8 cellular contexts compared by ENCODE assay signal in genomic region chr22:49976439-49977175, GRCh38. TPM values are rescaled to one million over a fixed set of nuclear protein-coding genes. Genes with fewer than 3 reads are reported as not detected.
DNase-seq lines count a peak whose midpoint lies in the region; ATAC-seq and TF ChIP-seq lines count a peak whose summit lies in the region.

No MANE protein-coding gene starts in this region.

- 68 to 78% methylated on average over 15 of the region's 15 CpGs for WGBS in thyroid gland, 2 donors
- WGBS in endodermal cell (ENCODE audit: insufficient coverage in 1 of 2, insufficient read length in 1 of 2), 2 experiments, result 84 to 89% methylated on average over 9 to 15 of the region's 15 CpGs

- intact Hi-C loops in gastrocnemius medialis (cut with DNase I; ENCODE audit: low total_unique reads) (loop anchor here (5.0 kb wide), 1 partner anchor 209 kb away; no protein-coding TSS in a partner anchor), thyroid gland (cut with DNase I) (no loop called here)

- H3K9ac ChIP-seq in endodermal cell (ENCODE audit: extremely low read depth, low read length, poor library complexity, severe bottlenecking), result no peak overlapping the region

- H3K9me3 Mint-ChIP-seq in endodermal cell, result peaks cover 10% of the 10 kb centered on the region

- H3K27ac Mint-ChIP-seq in endodermal cell, result no peak overlapping the region

- H3K9me3 ChIP-seq in gastrocnemius medialis (no peaks in the 10 kb centered on the region), thyroid gland (no peaks in the 10 kb centered on the region), endodermal cell (ENCODE audit: control insufficient read depth, low read length) (no peaks in the 10 kb centered on the region)

- H3K27me3 ChIP-seq in gastrocnemius medialis (no peaks in the 10 kb centered on the region), thyroid gland (no peaks in the 10 kb centered on the region), endodermal cell (ENCODE audit: control insufficient read depth, insufficient read depth, low read length, poor library complexity, severe bottlenecking) (peaks cover 14% of the 10 kb centered on the region)

- H3K4me3 ChIP-seq in gastrocnemius medialis, result no peak overlapping the region
- H3K4me3 ChIP-seq in thyroid gland (replicated peaks in 1 of 3), result no peak overlapping the region
- no peak overlapping the region for H3K4me3 ChIP-seq in endodermal cell (ENCODE audit: low read length)

- TF ChIP-seq CTCF in gastrocnemius medialis (IDR thresholded peaks at IDR 0.05 in 4 of 5, conservative IDR thresholded peaks at IDR 0.05 in 1 of 5) (no peak), thyroid gland (IDR thresholded peaks at IDR 0.05) (no peak), endodermal cell (conservative IDR thresholded peaks at IDR 0.05) (no peak)

- peaks cover 6 to 11% of the 10 kb centered on the region in 2 donors for H3K4me1 ChIP-seq in gastrocnemius medialis
- H3K4me1 ChIP-seq in thyroid gland, result peaks cover 10 to 11% of the 10 kb centered on the region in 2 donors
- H3K4me1 ChIP-seq in endodermal cell (ENCODE audit: control insufficient read depth, insufficient read depth, low read length), result no peaks in the 10 kb centered on the region

- no peak for TF ChIP-seq POLR2A in gastrocnemius medialis (IDR thresholded peaks at IDR 0.05)
- no peak for TF ChIP-seq POLR2A in thyroid gland (IDR thresholded peaks at IDR 0.05)

- DNase-seq in GDM1 (lab: John Stamatoyannopoulos, UW), result peak; percentile 33
- DNase-seq in NOMO-1 treated with DMSO at 0.1 percent for 48 hours (lab: John Stamatoyannopoulos, UW; ENCODE audit: unreplicated experiment), result peak; percentile 73
- DNase-seq in activated T-cell treated with anti-CD3 and anti-CD28 coated beads for 4 hours, result peak; percentile 64
- DNase-seq in gastrocnemius medialis, result peak in 1 of 2 donors; percentile 40
- DNase-seq in thyroid gland, result no peak
- DNase-seq in endodermal cell, result no peak
- DNase-seq in NK-92 (lab: John Stamatoyannopoulos, UW; ENCODE audit: unreplicated experiment), result no peak

- H3K4me3 Mint-ChIP-seq in endodermal cell, result no peak overlapping the region

- H3K27ac ChIP-seq in gastrocnemius medialis (peak overlapping the region; percentile 60 to 74 (median 72)), thyroid gland (no peak overlapping the region), endodermal cell (ENCODE audit: low read depth, low read length) (no peak overlapping the region)

- H3K36me3 Mint-ChIP-seq in endodermal cell (ENCODE audit: low read depth), result no peaks in the 10 kb centered on the region

- peaks cover 13% of the 10 kb centered on the region for H3K27me3 Mint-ChIP-seq in endodermal cell (ENCODE audit: insufficient read depth)

- in situ Hi-C loops in gastrocnemius medialis (cut with MboI; ENCODE audit: low sequenced_read_pairs in 4 of 4), result no loop called here

- no peaks in the 10 kb centered on the region for H3K4me1 Mint-ChIP-seq in endodermal cell

- peak in 1 of 2 donors; percentile 29 for ATAC-seq in gastrocnemius medialis
- no peak for ATAC-seq in HG02759 (IDR thresholded peaks at IDR 0.05; ENCODE audit: unreplicated experiment)

- H3K36me3 ChIP-seq in gastrocnemius medialis, result no peaks in the 10 kb centered on the region
- no peaks in the 10 kb centered on the region for H3K36me3 ChIP-seq in thyroid gland
- H3K36me3 ChIP-seq in endodermal cell (ENCODE audit: control insufficient read depth, insufficient read depth, low read length), result no peaks in the 10 kb centered on the region

RNA-seq across cellular contexts. Expression of gene PIM3, which starts 16.0 kb away (rescaled TPM):
- total RNA-seq in gastrocnemius medialis, result 100 to 1,000 TPM; 165 to 327 (median 188) TPM
- total RNA-seq in thyroid gland, result 100 to 1,000 TPM in 1 of 4 donors, 10 to 100 TPM in 3; 45.4 to 108 (median 73.2) TPM
- total RNA-seq in endodermal cell, result 10 to 100 TPM; 31.5 to 36.6 TPM
- polyA plus RNA-seq in endodermal cell (2013, experiment 1 of 2), result 21.6 TPM
- 19.6 TPM for polyA plus RNA-seq in endodermal cell (2013, experiment 2 of 2)

RNA-seq across cellular contexts. Expression of gene IL17REL, which starts 36.0 kb away (rescaled TPM):
- not detected for total RNA-seq in gastrocnemius medialis
- not detected for total RNA-seq in thyroid gland
- under 1 TPM in 1 of 2 donors, not detected in 1; 0.15 TPM for total RNA-seq in endodermal cell
- polyA plus RNA-seq in endodermal cell (2013, experiment 1 of 2), result not detected
- 0.12 TPM for polyA plus RNA-seq in endodermal cell (2013, experiment 2 of 2)

RNA-seq across cellular contexts. Expression of gene CRELD2, which starts 58.2 kb away (rescaled TPM):
- total RNA-seq in gastrocnemius medialis, result 10 to 100 TPM in 3 of 4 donors, 1 to 10 TPM in 1; 8.9 to 15.0 (median 13.0) TPM
- 100 to 1,000 TPM in 3 of 4 donors, 10 to 100 TPM in 1; 50.3 to 244 (median 154) TPM for total RNA-seq in thyroid gland
- total RNA-seq in endodermal cell, result 10 to 100 TPM; 39.8 to 62.9 TPM
- 27.1 TPM for polyA plus RNA-seq in endodermal cell (2013, experiment 1 of 2)
- 27.4 TPM for polyA plus RNA-seq in endodermal cell (2013, experiment 2 of 2)

RNA-seq across cellular contexts. Expression of gene ALG12, which starts 58.4 kb away (rescaled TPM):
- total RNA-seq in gastrocnemius medialis (1 to 10 TPM; 6.4 to 9.6 (median 8.2) TPM), thyroid gland (10 to 100 TPM; 25.5 to 60.5 (median 52.2) TPM), endodermal cell (10 to 100 TPM; 19.7 to 26.2 TPM)
- 16.2 TPM for polyA plus RNA-seq in endodermal cell (2013, experiment 1 of 2)
- polyA plus RNA-seq in endodermal cell (2013, experiment 2 of 2), result 12.6 TPM

Comparison
In these comparisons a context has a peak if more than half of its experiments do, and no peak if none do; other contexts are left out.
1. DNase-seq: peak in GDM1 (single experiment), NOMO-1 treated with DMSO at 0.1 percent for 48 hours (single experiment) and activated T-cell treated with anti-CD3 and anti-CD28 coated beads for 4 hours (single experiment); none in thyroid gland (0 of 2), endodermal cell (single experiment) and NK-92 (single experiment).
2. H3K27ac ChIP-seq: peak in gastrocnemius medialis (4 of 4); none in thyroid gland (0 of 3) and endodermal cell (single experiment).